ENCODE assay signal across 17 cellular contexts in the genomic region with DNA sequence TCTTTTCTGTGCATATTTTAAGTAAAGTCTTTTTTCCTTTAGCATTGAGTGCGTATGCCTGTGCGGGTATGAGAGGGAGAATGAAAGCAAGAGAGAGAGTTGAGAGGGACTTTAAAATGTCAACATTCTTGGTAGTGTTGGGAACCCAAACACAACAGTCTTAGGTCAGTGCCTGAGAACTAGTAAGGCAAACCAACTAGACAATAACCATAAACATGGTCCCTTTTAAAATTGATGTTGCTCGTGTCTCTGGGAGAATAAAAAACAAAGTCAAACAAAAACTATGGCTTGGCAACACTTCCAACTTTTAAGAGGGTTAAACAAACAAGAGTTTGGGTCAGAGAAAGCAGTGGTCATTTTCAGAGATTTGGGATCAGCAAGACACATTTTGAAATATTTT.
"Had no signal": no experiment of that assay in that cellular context is flagged by ENCODE, and none has a peak within 500 bp of the region (broad histone marks: within the 10 kb centered on the region; RNA-seq: fewer than 3 reads in every experiment).

No MANE protein-coding gene starts in this region.

- DNase-seq: activated B cell treated with CpG ODN at 0.5 μM for 24 hours; activated CD4-positive, alpha-beta T cell treated with anti-CD3 and anti-CD28 coated beads, Interleukin-2, amount 10 ng/mL, durations not matched to agents 24 days and 14 days; activated CD8-positive, alpha-beta memory T cell treated with anti-CD3 and anti-CD28 coated beads for 24 hours; activated naive CD4-positive, alpha-beta T cell treated with anti-CD3 and anti-CD28 coated beads for 36 hours; esophagus squamous epithelium; foreskin melanocyte; naive B cell; stimulated activated CD4-positive, alpha-beta T cell treated with anti-CD3 and anti-CD28 coated beads, Interleukin-4, amount 100 ng/mL, for 4 hours; stimulated activated naive CD8-positive, alpha-beta T cell treated with anti-CD3 and anti-CD28 coated beads, Interleukin-15, amount 100 ng/mL, for 72 hours; T-helper 2 cell; thyroid gland had no signal

- H3K9me3 ChIP-seq: esophagus squamous epithelium, neutrophil, thyroid gland had no signal

- FAIRE-seq: keratinocyte, TTC549 had no signal

- H3K36me3 ChIP-seq: esophagus squamous epithelium, neutrophil, thyroid gland had no signal

- H3K27ac Mint-ChIP-seq: activated B cell treated with CpG ODN at 0.5 μM for 24 hours; activated CD4-positive, alpha-beta T cell treated with anti-CD3 and anti-CD28 coated beads, Interleukin-2, amount 10 ng/mL, durations not matched to agents 24 days and 14 days; activated naive CD4-positive, alpha-beta T cell treated with anti-CD3 and anti-CD28 coated beads for 36 hours; activated T-helper 17 cell treated with anti-CD3 and anti-CD28 coated beads, Interleukin-2, amount 50 U/mL, for 72 hours; dendritic cell treated with granulocyte-macrophage colony-stimulating factor and Interleukin-4, amounts not matched to agents 40 ng/mL and 50 ng/mL, for 4 days; naive B cell; stimulated activated naive CD8-positive, alpha-beta T cell treated with anti-CD3 and anti-CD28 coated beads, Interleukin-15, amount 100 ng/mL, for 72 hours had no signal

- H3K4me3 Mint-ChIP-seq: activated B cell treated with CpG ODN at 0.5 μM for 24 hours; activated CD4-positive, alpha-beta T cell treated with anti-CD3 and anti-CD28 coated beads, Interleukin-2, amount 10 ng/mL, durations not matched to agents 24 days and 14 days; activated naive CD4-positive, alpha-beta T cell treated with anti-CD3 and anti-CD28 coated beads for 36 hours; activated T-helper 17 cell treated with anti-CD3 and anti-CD28 coated beads, Interleukin-2, amount 50 U/mL, for 72 hours; central memory CD8-positive, alpha-beta T cell; dendritic cell treated with granulocyte-macrophage colony-stimulating factor and Interleukin-4, amounts not matched to agents 40 ng/mL and 50 ng/mL, for 4 days; naive B cell; stimulated activated naive CD8-positive, alpha-beta T cell treated with anti-CD3 and anti-CD28 coated beads, Interleukin-15, amount 100 ng/mL, for 72 hours had no signal

- H3K4me3 ChIP-seq: esophagus squamous epithelium, thyroid gland had no signal

- ATAC-seq: activated T-helper 17 cell treated with anti-CD3 and anti-CD28 coated beads, Interleukin-2, amount 50 U/mL, for 72 hours; stimulated activated naive CD8-positive, alpha-beta T cell treated with anti-CD3 and anti-CD28 coated beads, Interleukin-15, amount 100 ng/mL, for 72 hours had no signal

- H3K27me3 Mint-ChIP-seq: dendritic cell treated with granulocyte-macrophage colony-stimulating factor and Interleukin-4, amounts not matched to agents 40 ng/mL and 50 ng/mL, for 4 days had no signal

- H3K36me3 Mint-ChIP-seq: naive B cell had no signal

- H3K4me1 Mint-ChIP-seq: activated B cell treated with CpG ODN at 0.5 μM for 24 hours; activated T-helper 17 cell treated with anti-CD3 and anti-CD28 coated beads, Interleukin-2, amount 50 U/mL, for 72 hours had no signal

- H3K27ac ChIP-seq: neutrophil, thyroid gland had no signal

- H3K27me3 ChIP-seq: esophagus squamous epithelium, thyroid gland had no signal

- H3K9me3 Mint-ChIP-seq: activated B cell treated with CpG ODN at 0.5 μM for 24 hours; activated naive CD4-positive, alpha-beta T cell treated with anti-CD3 and anti-CD28 coated beads for 36 hours; activated T-helper 17 cell treated with anti-CD3 and anti-CD28 coated beads, Interleukin-2, amount 50 U/mL, for 72 hours; central memory CD8-positive, alpha-beta T cell; dendritic cell treated with granulocyte-macrophage colony-stimulating factor and Interleukin-4, amounts not matched to agents 40 ng/mL and 50 ng/mL, for 4 days; stimulated activated naive CD8-positive, alpha-beta T cell treated with anti-CD3 and anti-CD28 coated beads, Interleukin-15, amount 100 ng/mL, for 72 hours had no signal
